In the genomic region with DNA sequence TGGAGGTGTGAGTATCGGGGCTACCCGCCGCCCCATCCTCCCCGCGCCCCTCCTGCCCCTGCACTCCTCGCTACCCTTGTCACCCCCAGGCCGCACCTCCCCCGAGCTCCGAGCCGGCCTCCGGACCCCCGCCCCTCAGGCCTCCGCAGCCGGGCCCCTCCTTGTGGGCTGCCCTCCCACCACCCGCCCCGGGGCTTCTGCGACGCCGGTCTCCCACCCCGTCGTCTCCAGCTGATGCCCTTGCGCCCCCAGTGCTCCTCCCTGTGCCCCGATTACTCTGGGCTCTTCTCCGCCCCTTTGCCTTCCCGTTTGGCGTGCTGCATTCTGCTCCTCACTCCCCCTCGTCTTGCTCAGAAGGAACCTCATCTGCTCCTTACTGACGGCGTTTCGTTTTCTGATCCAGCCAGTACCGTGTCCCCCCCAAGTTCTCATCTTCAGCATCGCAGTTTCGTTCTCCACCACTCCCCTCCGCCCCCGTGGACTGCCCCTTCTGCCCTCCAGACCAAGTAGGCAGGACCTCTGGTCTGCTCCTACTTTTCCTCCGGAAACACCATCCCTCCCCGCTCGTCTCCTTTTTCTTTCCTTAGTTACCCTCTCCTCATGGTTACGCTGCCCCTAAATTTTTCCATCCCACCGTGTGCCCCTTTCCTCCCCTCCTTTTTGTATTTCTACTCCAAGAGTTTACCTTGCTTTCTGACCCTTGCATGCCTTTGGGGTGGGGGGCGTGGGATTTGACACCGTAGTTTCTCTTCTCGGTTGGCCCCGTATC, we compare ENCODE assay signal across 8 cellular contexts. TPM values are rescaled to one million over a fixed set of nuclear protein-coding genes. Genes with fewer than 3 reads are reported as not detected.
DNase-seq lines count a peak whose midpoint lies in the region; ATAC-seq and TF ChIP-seq lines count a peak whose summit lies in the region.

No MANE protein-coding gene starts in this region.

- TF ChIP-seq CTCF in osteocyte (IDR thresholded peaks at IDR 0.05), result no peak

- intact Hi-C loops in activated T-helper 1 cell treated with anti-CD3 and anti-CD28 coated beads, Interleukin-12 subunit alpha, Interleukin-12 subunit beta, Interleukin-2, Interleukin-4 antibody, amounts not matched to agents 30 ng/mL and 10 ng/mL and 1 ng/mL, durations not matched to agents 14 hours and 24 hours and 36 hours (cut with micrococcal nuclease), result loop anchor here (1.0 to 10.0 kb wide), 6 partner anchors 18 to 445 kb away; a partner anchor contains a TSS

- H3K9me3 Mint-ChIP-seq in activated T-helper 1 cell treated with anti-CD3 and anti-CD28 coated beads, Interleukin-12 subunit alpha, Interleukin-12 subunit beta, Interleukin-2, Interleukin-4 antibody, amounts not matched to agents 30 ng/mL and 10 ng/mL and 1 ng/mL, durations not matched to agents 14 hours and 24 hours and 36 hours, result no peaks in the 10 kb centered on the region
- H3K9me3 Mint-ChIP-seq in osteocyte (ENCODE audit: unreplicated experiment), result no peaks in the 10 kb centered on the region

- peak; percentile 16 for ATAC-seq in GM19397 (IDR thresholded peaks at IDR 0.05; ENCODE audit: unreplicated experiment)

- peak overlapping the region; percentile 95 for H3K27ac ChIP-seq in BLaER1

- peaks cover 38% of the 10 kb centered on the region for H3K4me1 Mint-ChIP-seq in activated T-helper 1 cell treated with anti-CD3 and anti-CD28 coated beads, Interleukin-12 subunit alpha, Interleukin-12 subunit beta, Interleukin-2, Interleukin-4 antibody, amounts not matched to agents 30 ng/mL and 10 ng/mL and 1 ng/mL, durations not matched to agents 14 hours and 24 hours and 36 hours (ENCODE audit: low read depth)
- H3K4me1 Mint-ChIP-seq in osteocyte (ENCODE audit: unreplicated experiment), result peaks cover 51% of the 10 kb centered on the region

- peak; percentile 7 for DNase-seq in NCI-H1105 (lab: John Stamatoyannopoulos, UW)
- peak; percentile 6 for DNase-seq in activated T-helper 1 cell treated with anti-CD3 and anti-CD28 coated beads, Interleukin-12 subunit alpha, Interleukin-12 subunit beta, Interleukin-2, Interleukin-4 antibody, amounts not matched to agents 30 ng/mL and 10 ng/mL and 1 ng/mL, durations not matched to agents 14 hours and 24 hours and 36 hours (ENCODE audit: low spot score)
- peak; percentile 39 for DNase-seq in glomerular visceral epithelial cell (ENCODE audit: extremely low spot score)
- DNase-seq in osteocyte (ENCODE audit: extremely low spot score, unreplicated experiment), result peak; percentile 84
- DNase-seq in NCI-H526 treated with DMSO at 0.1 percent for 48 hours (lab: John Stamatoyannopoulos, UW), result no peak
- DNase-seq in COLO829 (ENCODE audit: low spot score), result no peak

- peak overlapping the region; percentile 93 for H3K9ac ChIP-seq in BLaER1

- H4K20me1 ChIP-seq in BLaER1, result peaks cover 46% of the 10 kb centered on the region

- peak overlapping the region; percentile 95 for H3K4me3 ChIP-seq in BLaER1

- peak overlapping the region; percentile 87 for H3K4me2 ChIP-seq in BLaER1

- peaks cover 32% of the 10 kb centered on the region for H3K4me1 ChIP-seq in BLaER1

- H3K27me3 ChIP-seq in BLaER1, result no peaks in the 10 kb centered on the region

- peak overlapping the region; percentile 99 for H3K4me3 Mint-ChIP-seq in activated T-helper 1 cell treated with anti-CD3 and anti-CD28 coated beads, Interleukin-12 subunit alpha, Interleukin-12 subunit beta, Interleukin-2, Interleukin-4 antibody, amounts not matched to agents 30 ng/mL and 10 ng/mL and 1 ng/mL, durations not matched to agents 14 hours and 24 hours and 36 hours
- H3K4me3 Mint-ChIP-seq in osteocyte (ENCODE audit: unreplicated experiment), result peak overlapping the region; percentile 99

- H3K36me3 ChIP-seq in BLaER1, result 0 out of 2 replicates have a peak, but pooled peaks cover 8% of the 10 kb centered on the region

- no peaks in the 10 kb centered on the region for H3K9me3 ChIP-seq in BLaER1

- peaks cover 5% of the 10 kb centered on the region for H3K27me3 Mint-ChIP-seq in activated T-helper 1 cell treated with anti-CD3 and anti-CD28 coated beads, Interleukin-12 subunit alpha, Interleukin-12 subunit beta, Interleukin-2, Interleukin-4 antibody, amounts not matched to agents 30 ng/mL and 10 ng/mL and 1 ng/mL, durations not matched to agents 14 hours and 24 hours and 36 hours (ENCODE audit: insufficient read depth)
- H3K27me3 Mint-ChIP-seq in osteocyte (ENCODE audit: unreplicated experiment), result no peaks in the 10 kb centered on the region

- H3K27ac Mint-ChIP-seq in activated T-helper 1 cell treated with anti-CD3 and anti-CD28 coated beads, Interleukin-12 subunit alpha, Interleukin-12 subunit beta, Interleukin-2, Interleukin-4 antibody, amounts not matched to agents 30 ng/mL and 10 ng/mL and 1 ng/mL, durations not matched to agents 14 hours and 24 hours and 36 hours, result peak overlapping the region; percentile 95
- peak overlapping the region; percentile 92 for H3K27ac Mint-ChIP-seq in osteocyte (ENCODE audit: unreplicated experiment)

- H3K36me3 Mint-ChIP-seq in activated T-helper 1 cell treated with anti-CD3 and anti-CD28 coated beads, Interleukin-12 subunit alpha, Interleukin-12 subunit beta, Interleukin-2, Interleukin-4 antibody, amounts not matched to agents 30 ng/mL and 10 ng/mL and 1 ng/mL, durations not matched to agents 14 hours and 24 hours and 36 hours (ENCODE audit: low read depth), result peaks cover 14% of the 10 kb centered on the region
- no peaks in the 10 kb centered on the region for H3K36me3 Mint-ChIP-seq in osteocyte (ENCODE audit: unreplicated experiment)

RNA-seq across cellular contexts. Expression of a gene that starts 0.8 kb away (rescaled TPM):
- total RNA-seq in activated T-helper 1 cell treated with anti-CD3 and anti-CD28 coated beads, Interleukin-12 subunit alpha, Interleukin-12 subunit beta, Interleukin-2, Interleukin-4 antibody, amounts not matched to agents 30 ng/mL and 10 ng/mL and 1 ng/mL, durations not matched to agents 14 hours and 24 hours and 36 hours, result 31.1 and 31.9 TPM in 2 replicates
- 33.9 and 35.5 TPM in 2 replicates for total RNA-seq in osteocyte

Comparison
In these comparisons a context has a peak if more than half of its experiments do, and no peak if none do; other contexts are left out.
1. DNase-seq: peak in NCI-H1105 (single experiment), activated T-helper 1 cell treated with anti-CD3 and anti-CD28 coated beads, Interleukin-12 subunit alpha, Interleukin-12 subunit beta, Interleukin-2, Interleukin-4 antibody, amounts not matched to agents 30 ng/mL and 10 ng/mL and 1 ng/mL, durations not matched to agents 14 hours and 24 hours and 36 hours (single experiment), glomerular visceral epithelial cell (single experiment) and osteocyte (single experiment); none in NCI-H526 treated with DMSO at 0.1 percent for 48 hours (single experiment) and COLO829 (single experiment).